In the genomic region with DNA sequence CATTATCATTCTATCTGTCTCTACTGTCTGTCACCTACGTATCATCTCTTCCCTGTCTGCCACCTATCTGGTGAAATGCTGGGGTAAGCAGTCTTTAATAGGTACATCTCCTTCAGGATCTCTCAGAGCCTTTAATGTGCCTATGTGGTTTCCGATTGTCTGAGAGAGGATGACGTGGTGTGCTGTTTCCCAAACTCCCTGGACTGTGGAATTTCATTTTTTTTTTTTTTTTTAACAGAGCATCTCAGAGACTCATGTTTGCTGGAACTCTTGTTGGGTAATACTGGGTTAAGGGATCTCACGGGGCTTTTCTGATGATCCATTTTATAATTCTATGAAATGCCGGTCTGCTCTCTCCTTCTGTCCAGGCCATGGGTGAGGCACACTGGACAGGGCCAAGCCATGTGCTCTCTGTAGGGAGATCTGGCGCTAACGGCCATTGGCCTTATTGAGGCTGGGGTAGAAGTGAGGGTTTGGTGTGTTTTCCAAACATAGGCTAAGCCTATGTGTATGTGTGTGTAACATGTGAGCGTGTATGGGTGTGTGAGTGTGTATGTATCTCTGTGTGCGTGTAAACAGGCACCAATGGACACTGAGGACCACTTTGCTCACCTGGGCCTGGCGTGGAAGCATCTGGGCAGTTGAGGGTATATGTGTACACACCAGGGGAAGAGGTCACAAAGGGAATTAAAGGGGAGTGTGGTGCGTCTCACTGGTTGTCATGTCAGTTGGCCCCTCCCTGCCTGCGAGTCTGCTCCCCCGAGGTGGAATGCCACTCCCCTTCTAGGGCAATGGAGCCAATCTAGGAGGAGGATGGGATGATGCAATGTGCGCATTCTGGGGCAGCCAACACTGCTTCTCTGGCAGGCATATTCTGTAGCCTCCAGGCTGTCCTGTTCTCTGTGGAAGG, we compare ENCODE assay signal across 15 cellular contexts. TPM values are rescaled to one million over a fixed set of nuclear protein-coding genes. Genes with fewer than 3 reads are reported as not detected.
"Had no signal": no experiment of that assay in that cellular context is flagged by ENCODE, and none has a peak within 500 bp of the region (broad histone marks: within the 10 kb centered on the region; RNA-seq: fewer than 3 reads in every experiment).

No MANE protein-coding gene starts in this region.

- H3K27ac Mint-ChIP-seq: activated naive CD4-positive, alpha-beta T cell treated with anti-CD3 and anti-CD28 coated beads, Interleukin-2, amount 50 U/mL, for 72 hours; activated T-cell treated with anti-CD3 and anti-CD28 coated beads, Interleukin-2, amount 50 U/mL, for 24 hours; immature natural killer cell; naive thymus-derived CD4-positive, alpha-beta T cell; stimulated activated naive CD8-positive, alpha-beta T cell treated with anti-CD3 and anti-CD28 coated beads, Interleukin-15, Interleukin-2, amounts not matched to agents 100 ng/mL and 50 ng/mL, for 24 hours; T-helper 17 cell had no signal

- H3K4me1 ChIP-seq: psoas muscle, testis had no signal

- H3K4me3 ChIP-seq: psoas muscle, sigmoid colon, testis had no signal

- DNase-seq: activated effector memory CD4-positive, alpha-beta T cell treated with anti-CD3 and anti-CD28 coated beads, Interleukin-2, amount 50 U/mL, for 16 hours; activated T-cell treated with anti-CD3 and anti-CD28 coated beads, Interleukin-2, amount 50 U/mL, for 24 hours; dermis blood vessel endothelial cell; immature natural killer cell; left colon; naive thymus-derived CD4-positive, alpha-beta T cell; psoas muscle; sigmoid colon; stimulated activated CD4-positive, alpha-beta T cell treated with anti-CD3 and anti-CD28 coated beads, Interleukin-12 subunit alpha, Interleukin-12 subunit beta, amount 100 ng/mL, for 4 hours; stimulated activated CD8-positive, alpha-beta memory T cell treated with anti-CD3 and anti-CD28 coated beads, Interleukin-4, amount 100 ng/mL, for 48 hours; T-helper 17 cell; testis had no signal

- H3K36me3 ChIP-seq: sigmoid colon had no signal

- H3K4me3 Mint-ChIP-seq: activated T-cell treated with anti-CD3 and anti-CD28 coated beads, Interleukin-2, amount 50 U/mL, for 24 hours; brain; immature natural killer cell; naive thymus-derived CD4-positive, alpha-beta T cell; stimulated activated naive CD8-positive, alpha-beta T cell treated with anti-CD3 and anti-CD28 coated beads, Interleukin-15, Interleukin-2, amounts not matched to agents 100 ng/mL and 50 ng/mL, for 24 hours; T-helper 17 cell had no signal

- H3K9me3 Mint-ChIP-seq: activated naive CD4-positive, alpha-beta T cell treated with anti-CD3 and anti-CD28 coated beads, Interleukin-2, amount 50 U/mL, for 72 hours; activated T-cell treated with anti-CD3 and anti-CD28 coated beads, Interleukin-2, amount 50 U/mL, for 24 hours; stimulated activated naive CD8-positive, alpha-beta T cell treated with anti-CD3 and anti-CD28 coated beads, Interleukin-15, Interleukin-2, amounts not matched to agents 100 ng/mL and 50 ng/mL, for 24 hours had no signal

- H3K27ac ChIP-seq: psoas muscle, sigmoid colon, testis had no signal

- H3K36me3 Mint-ChIP-seq: immature natural killer cell; naive thymus-derived CD4-positive, alpha-beta T cell had no signal

- H3K9me3 ChIP-seq: psoas muscle, sigmoid colon, testis had no signal

- H3K27me3 ChIP-seq: testis had no signal

RNA-seq across cellular contexts. Expression of gene ADRA2A, which starts 7.8 kb away (rescaled TPM):
- total RNA-seq: activated naive CD4-positive, alpha-beta T cell treated with anti-CD3 and anti-CD28 coated beads, Interleukin-2, amount 50 U/mL, for 72 hours; dermis blood vessel endothelial cell had no signal
- polyA plus RNA-seq: immature natural killer cell; naive thymus-derived CD4-positive, alpha-beta T cell had no signal
